ENCODE assay signal across 19 cellular contexts in genomic region chr7:140564643-140565042, GRCh38.
DNase-seq lines count a peak whose midpoint lies in the region; TF ChIP-seq lines count a peak whose summit lies in the region.
"Had no signal": no experiment of that assay in that cellular context is flagged by ENCODE, and none has a peak within 500 bp of the region (broad histone marks: within the 10 kb centered on the region; RNA-seq: fewer than 3 reads in every experiment).

No MANE protein-coding gene starts in this region.

- no TSS peak for BruUV-seq in mammary epithelial cell (replicated peaks; lab: Mats Ljungman, UMichigan)

- no peaks in the 10 kb centered on the region for H4K20me1 ChIP-seq in mammary epithelial cell (ENCODE audit: insufficient read depth, low read length)

- dilution Hi-C loops in mammary epithelial cell (cut with HindIII; ENCODE audit: low sequenced_read_pairs), result no loop called here

- H3K9me3 ChIP-seq in mammary epithelial cell (replicated peaks; ENCODE audit: insufficient read depth, low read length), result no peaks in the 10 kb centered on the region
- no peaks in the 10 kb centered on the region for H3K9me3 ChIP-seq in uterus
- H3K9me3 ChIP-seq: adrenal gland, mucosa of descending colon, psoas muscle had no signal

- TF ChIP-seq CTCF in mammary epithelial cell (conservative IDR thresholded peaks at IDR 0.05 in 1 of 2, IDR thresholded peaks at IDR 0.05 in 1 of 2; ENCODE audit: extremely low read depth in 1 of 2, insufficient read depth in 1 of 2, low read depth in 1 of 2, low read length in 2 of 2), result no peak
- TF ChIP-seq CTCF in uterus (IDR thresholded peaks at IDR 0.05), result no peak

- WGBS in mammary epithelial cell (ENCODE audit: low coverage, missing lambda C conversion rate), result 23% methylated on average over 4 of the region's 4 CpGs

- H3K27me3 ChIP-seq in mammary epithelial cell (ENCODE audit: insufficient read depth, low read length), result no peaks in the 10 kb centered on the region
- no peaks in the 10 kb centered on the region for H3K27me3 ChIP-seq in uterus
- H3K27me3 ChIP-seq: adrenal gland had no signal

- in situ Hi-C loops in mammary epithelial cell (cut with MboI; ENCODE audit: low sequenced_read_pairs in 2 of 2), result no loop called here

- H3K27ac ChIP-seq in mammary epithelial cell (ENCODE audit: insufficient read depth, low read depth, low read length) (no peak overlapping the region), uterus (no peak overlapping the region)
- H3K27ac ChIP-seq: adrenal gland, coronary artery, psoas muscle had no signal

- H3K4me1 ChIP-seq in mammary epithelial cell (ENCODE audit: insufficient read depth, low read length), result peaks cover 23% of the 10 kb centered on the region
- H3K4me1 ChIP-seq in uterus, result no peaks in the 10 kb centered on the region
- H3K4me1 ChIP-seq: psoas muscle had no signal

- intact Hi-C loops in mammary epithelial cell (cut with micrococcal nuclease), result loop anchor here (2.0 kb wide), 1 partner anchor 24 kb away; no protein-coding TSS in a partner anchor
- intact Hi-C loops in uterus (cut with DNase I; ENCODE audit: low total_unique reads), result no loop called here

- peak; percentile 49 for DNase-seq in EH (ENCODE audit: low read depth)
- peak; percentile 97 for DNase-seq in M059J (ENCODE audit: low read depth)
- DNase-seq in mammary epithelial cell, result peak; percentile 62
- DNase-seq in left kidney (ENCODE audit: low read depth, low spot score), result peak; percentile 64
- no peak for DNase-seq in NCI-H1105 treated with DMSO at 0.1 percent for 48 hours (lab: John Stamatoyannopoulos, UW)
- DNase-seq in hypothalamus (lab: John Stamatoyannopoulos, UW), result no peak
- DNase-seq in activated effector memory CD4-positive, alpha-beta T cell treated with anti-CD3 and anti-CD28 coated beads, Interleukin-2, amount 50 U/mL, for 16 hours, result no peak
- no peak for DNase-seq in uterus
- DNase-seq: activated CD4-positive, alpha-beta T cell treated with anti-CD3 and anti-CD28 coated beads, Interleukin-2, amount 10 ng/mL, durations not matched to agents 7 days and 5 days; activated T-cell treated with anti-CD3 and anti-CD28 coated beads, Interleukin-2, amount 50 U/mL, for 48 hours; adrenal gland; KBM-7; mucosa of descending colon; NCI-H1436 treated with DMSO at 0.1 percent for 48 hours; NCI-H510A; psoas muscle; stimulated activated CD4-positive, alpha-beta T cell treated with anti-CD3 and anti-CD28 coated beads, Interleukin-2, amount 100 ng/mL, for 24 hours; trophoblast cell had no signal

- H3K36me3 ChIP-seq in mammary epithelial cell (ENCODE audit: insufficient read depth, low read length) (no peaks in the 10 kb centered on the region), uterus (no peaks in the 10 kb centered on the region)
- H3K36me3 ChIP-seq: adrenal gland had no signal

- no peak overlapping the region for H3K4me2 ChIP-seq in mammary epithelial cell (ENCODE audit: insufficient read depth, low read depth, low read length)

- CTCF ChIA-PET in mammary epithelial cell (lab: Charles Lee; ENCODE audit: low non-redundant PET), result no interaction called here

- H3K4me3 ChIP-seq in mammary epithelial cell (replicated peaks in 1 of 3; ENCODE audit: insufficient read depth in 1 of 3, low read depth in 2 of 3, low read length in 3 of 3) (no peak overlapping the region), uterus (no peak overlapping the region)
- H3K4me3 ChIP-seq: adrenal gland, coronary artery, mucosa of descending colon, psoas muscle had no signal

- H3K79me2 ChIP-seq in mammary epithelial cell (ENCODE audit: insufficient read depth, low read length), result no peaks in the 10 kb centered on the region

- H3K9ac ChIP-seq in mammary epithelial cell (ENCODE audit: insufficient read depth, low read length), result no peak overlapping the region

- no peak for TF ChIP-seq POLR2A in uterus (IDR thresholded peaks at IDR 0.05)

- H2AFZ ChIP-seq in mammary epithelial cell (ENCODE audit: low read depth, low read length), result peak overlapping the region; percentile 30

Comparison
In these comparisons a context has a peak if more than half of its experiments do, and no peak if none do; other contexts are left out.
1. DNase-seq: peak in EH (single experiment), M059J (single experiment), mammary epithelial cell (single experiment) and left kidney (single experiment); none in NCI-H1105 treated with DMSO at 0.1 percent for 48 hours (single experiment), hypothalamus (0 of 51), activated effector memory CD4-positive, alpha-beta T cell treated with anti-CD3 and anti-CD28 coated beads, Interleukin-2, amount 50 U/mL, for 16 hours (single experiment) and uterus (0 of 2).